Comparison of ENCODE assay signal across 11 cellular contexts in genomic region chr5:76638466-76638865, GRCh38.
DNase-seq lines count a peak whose midpoint lies in the region; ATAC-seq and FAIRE-seq lines count a peak whose summit lies in the region.
"Had no signal": no experiment of that assay in that cellular context is flagged by ENCODE, and none has a peak within 500 bp of the region (broad histone marks: within the 10 kb centered on the region; RNA-seq: fewer than 3 reads in every experiment).

No MANE protein-coding gene starts in this region.

- no peaks in the 10 kb centered on the region for H3K79me2 ChIP-seq in ACC112 (ENCODE audit: control insufficient read depth, insufficient read depth, low read length, unreplicated experiment)

- DNase-seq in GM18507 (ENCODE audit: extremely low spot score, insufficient read length, low read depth): no peak
- peak; percentile 38 for DNase-seq in MV-4-11 (lab: John Stamatoyannopoulos, UW)
- DNase-seq in dedifferentiated amniotic fluid mesenchymal stem cell (ENCODE audit: extremely low spot score): peak; percentile 44
- no peak for DNase-seq in effector CD4-positive, alpha-beta T cell
- no peak for DNase-seq in NCI-H748 treated with DMSO at 0.1 percent for 48 hours (lab: John Stamatoyannopoulos, UW)
- no peak for DNase-seq in cerebellar cortex (ENCODE audit: low spot score)
- DNase-seq: NCI-H2227 treated with DMSO at 0.1 percent for 48 hours; psoas muscle; stimulated activated naive CD4-positive, alpha-beta T cell treated with Interleukin-2 at 50 U/mL for 16 hours had no signal

- peak overlapping the region; percentile 15 for H2AFZ ChIP-seq in ACC112 (ENCODE audit: low read length, unreplicated experiment)

- peak overlapping the region; percentile 35 for H3K4me3 ChIP-seq in ACC112 (ENCODE audit: low read depth, low read length)
- H3K4me3 ChIP-seq: psoas muscle had no signal

- FAIRE-seq in GM18507 (lab: Jason Lieb, UNC): peak; percentile 57

- H3K4me1 ChIP-seq in ACC112 (ENCODE audit: control insufficient read depth, insufficient read depth, low read length, unreplicated experiment): peaks cover 19% of the 10 kb centered on the region
- H3K4me1 ChIP-seq: psoas muscle had no signal

- no peak for ATAC-seq in HG03469 (IDR thresholded peaks at IDR 0.05; ENCODE audit: unreplicated experiment)
- ATAC-seq: psoas muscle had no signal

- H3K36me3 ChIP-seq in ACC112 (ENCODE audit: insufficient read depth, low read length): no peaks in the 10 kb centered on the region

- H3K27me3 ChIP-seq in ACC112 (ENCODE audit: insufficient read depth, low read length): no peaks in the 10 kb centered on the region

- no peak overlapping the region for H3K27ac ChIP-seq in ACC112 (ENCODE audit: low read depth, low read length)
- H3K27ac ChIP-seq: psoas muscle had no signal

Comparison
In these comparisons a context has a peak if more than half of its experiments do, and no peak if none do; other contexts are left out.
1. DNase-seq: peak in MV-4-11 (single experiment) and dedifferentiated amniotic fluid mesenchymal stem cell (single experiment); none in GM18507 (single experiment), effector CD4-positive, alpha-beta T cell (single experiment), NCI-H748 treated with DMSO at 0.1 percent for 48 hours (single experiment) and cerebellar cortex (single experiment).